20 cellular contexts compared by ENCODE assay signal in the genomic region with DNA sequence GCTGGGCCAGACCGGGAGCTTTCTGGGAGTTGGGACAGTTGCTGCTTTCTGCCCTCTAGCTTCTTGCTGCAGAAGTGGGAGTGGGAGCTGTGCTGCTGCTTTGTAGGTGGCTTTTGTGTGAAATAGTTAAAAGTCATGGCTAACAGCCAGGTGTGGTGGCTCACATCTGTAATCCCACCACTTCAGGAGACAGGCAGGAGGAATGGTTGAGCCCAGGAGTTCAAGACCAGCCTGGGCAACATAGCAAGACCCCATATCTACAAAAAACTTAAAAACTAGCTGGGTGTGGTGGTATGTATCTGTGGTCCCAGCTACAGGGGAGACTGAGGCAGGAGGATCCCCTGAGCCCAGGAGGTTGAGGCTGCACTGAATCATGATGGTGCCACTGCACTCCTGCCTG. TPM values are rescaled to one million over a fixed set of nuclear protein-coding genes. Genes with fewer than 3 reads are reported as not detected.
"Had no signal": no experiment of that assay in that cellular context is flagged by ENCODE, and none has a peak within 500 bp of the region (broad histone marks: within the 10 kb centered on the region; RNA-seq: fewer than 3 reads in every experiment).

No MANE protein-coding gene starts in this region.

- H3K4me3 Mint-ChIP-seq: activated B cell treated with CpG ODN at 0.5 μM for 24 hours; activated CD8-positive, alpha-beta T cell treated with anti-CD3 and anti-CD28 coated beads, Interleukin-2, amount 10 ng/mL, durations not matched to agents 7 days and 5 days; natural killer cell; type B pancreatic cell had no signal

- DNase-seq: activated B cell treated with CpG ODN at 0.5 μM for 24 hours; activated CD4-positive, alpha-beta T cell treated with anti-CD3 and anti-CD28 coated beads for 48 hours; activated CD8-positive, alpha-beta memory T cell treated with anti-CD3 and anti-CD28 coated beads, Interleukin-2, amount 50 U/mL, for 4 hours; activated CD8-positive, alpha-beta T cell treated with anti-CD3 and anti-CD28 coated beads, Interleukin-2, amount 10 ng/mL, durations not matched to agents 7 days and 5 days; anterior cingulate cortex; erythroblast; hypothalamus; kidney glomerular epithelial cell; mesendoderm; natural killer cell; occipital lobe; stimulated activated CD4-positive, alpha-beta T cell treated with anti-CD3 and anti-CD28 coated beads, Interleukin-4, amount 100 ng/mL, for 4 hours; stimulated activated CD8-positive, alpha-beta memory T cell treated with anti-CD3 and anti-CD28 coated beads, Interleukin-4, amount 100 ng/mL, for 48 hours; stimulated activated naive CD8-positive, alpha-beta T cell treated with anti-CD3 and anti-CD28 coated beads, Interleukin-15, Interleukin-2, amounts not matched to agents 100 U/mL and 50 U/mL, for 24 hours; T-helper 2 cell had no signal

- ATAC-seq: activated CD8-positive, alpha-beta T cell treated with anti-CD3 and anti-CD28 coated beads, Interleukin-2, amount 10 ng/mL, durations not matched to agents 7 days and 5 days; natural killer cell; stimulated activated naive CD8-positive, alpha-beta T cell treated with anti-CD3 and anti-CD28 coated beads, Interleukin-15, Interleukin-2, amounts not matched to agents 100 U/mL and 50 U/mL, for 24 hours had no signal

- H3K4me3 ChIP-seq: prostate gland, smooth muscle cell, suprapubic skin had no signal

- H3K27ac ChIP-seq: prostate gland, suprapubic skin had no signal

- H3K9me3 Mint-ChIP-seq: activated B cell treated with CpG ODN at 0.5 μM for 24 hours, natural killer cell, type B pancreatic cell had no signal

- H3K27me3 ChIP-seq: suprapubic skin had no signal

- H3K27ac Mint-ChIP-seq: activated B cell treated with CpG ODN at 0.5 μM for 24 hours; activated CD8-positive, alpha-beta T cell treated with anti-CD3 and anti-CD28 coated beads, Interleukin-2, amount 10 ng/mL, durations not matched to agents 7 days and 5 days; natural killer cell; type B pancreatic cell had no signal

- H3K9me3 ChIP-seq: prostate gland, suprapubic skin had no signal

- H3K36me3 Mint-ChIP-seq: natural killer cell had no signal

RNA-seq across cellular contexts. Expression of a gene that starts 13.7 kb away (rescaled TPM):
- total RNA-seq: activated B cell treated with CpG ODN at 0.5 μM for 24 hours; activated CD8-positive, alpha-beta T cell treated with anti-CD3 and anti-CD28 coated beads, Interleukin-2, amount 10 ng/mL, durations not matched to agents 7 days and 5 days; chondrocyte; natural killer cell; smooth muscle cell had no signal
